31 cellular contexts compared by ENCODE assay signal in genomic region chr2:224185023-224185601, GRCh38.
"Had no signal": no experiment of that assay in that cellular context is flagged by ENCODE, and none has a peak within 500 bp of the region (broad histone marks: within the 10 kb centered on the region; RNA-seq: fewer than 3 reads in every experiment).

No MANE protein-coding gene starts in this region.

- H3K27ac Mint-ChIP-seq: activated CD4-positive, alpha-beta memory T cell treated with anti-CD3 and anti-CD28 coated beads, Interleukin-2, amount 10 ng/mL, durations not matched to agents 7 days and 5 days; activated CD8-positive, alpha-beta memory T cell treated with anti-CD3 and anti-CD28 coated beads, Interleukin-2, amount 10 ng/mL, durations not matched to agents 7 days and 5 days; activated naive CD4-positive, alpha-beta T cell treated with anti-CD3 and anti-CD28 coated beads, Interleukin-2, amount 10 ng/mL, durations not matched to agents 7 days and 5 days; activated naive CD8-positive, alpha-beta T cell; activated naive CD8-positive, alpha-beta T cell treated with anti-CD3 and anti-CD28 coated beads, Interleukin-2, amount 50 U/mL, for 24 hours had no signal

- H3K27me3 Mint-ChIP-seq: activated naive CD8-positive, alpha-beta T cell; activated naive CD8-positive, alpha-beta T cell treated with anti-CD3 and anti-CD28 coated beads, Interleukin-2, amount 50 U/mL, for 24 hours; brain had no signal

- H3K27ac ChIP-seq: VCaP had no signal

- DNase-seq: activated CD4-positive, alpha-beta memory T cell treated with anti-CD3 and anti-CD28 coated beads, Interleukin-2, amount 10 ng/mL, durations not matched to agents 7 days and 5 days; activated CD4-positive, alpha-beta T cell treated with anti-CD3 and anti-CD28 coated beads for 1 hour; activated CD4-positive, alpha-beta T cell treated with anti-CD3 and anti-CD28 coated beads for 48 hours; activated CD4-positive, CD25-positive, alpha-beta regulatory T cell; activated CD8-positive, alpha-beta memory T cell treated with anti-CD3 and anti-CD28 coated beads for 24 hours; activated CD8-positive, alpha-beta memory T cell treated with anti-CD3 and anti-CD28 coated beads, Interleukin-2, amount 10 ng/mL, durations not matched to agents 7 days and 5 days; activated CD8-positive, alpha-beta memory T cell treated with anti-CD3 and anti-CD28 coated beads, Interleukin-2, amount 50 U/mL, for 48 hours; activated effector memory CD4-positive, alpha-beta T cell treated with Interleukin-2 at 50 U/mL for 16 hours; activated naive CD4-positive, alpha-beta T cell treated with anti-CD3 and anti-CD28 coated beads, Interleukin-2, amount 10 ng/mL, durations not matched to agents 7 days and 5 days; activated naive CD8-positive, alpha-beta T cell treated with anti-CD3 and anti-CD28 coated beads, Interleukin-2, amount 50 U/mL, for 24 hours; activated T-cell treated with anti-CD3 and anti-CD28 coated beads, Interleukin-2, amount 50 U/mL, for 48 hours; anterior cingulate cortex; caudate nucleus; cerebellar nuclear complex; Karpas-422; NCI-H1105; NCI-H1417 treated with DMSO at 0.1 percent for 48 hours; NCI-H187 treated with DMSO at 0.1 percent for 48 hours; NCI-H2081; NCI-H510A; NCI-H526; NCI-H748 treated with DMSO at 0.1 percent for 48 hours; Right ventricle myocardium superior; SW 1271; T-helper 1 cell; T-helper 2 cell; T-helper 9 cell had no signal

- H3K36me3 Mint-ChIP-seq: activated CD8-positive, alpha-beta memory T cell treated with anti-CD3 and anti-CD28 coated beads, Interleukin-2, amount 10 ng/mL, durations not matched to agents 7 days and 5 days; activated naive CD4-positive, alpha-beta T cell treated with anti-CD3 and anti-CD28 coated beads, Interleukin-2, amount 10 ng/mL, durations not matched to agents 7 days and 5 days; activated naive CD8-positive, alpha-beta T cell; brain had no signal

- H3K9me3 Mint-ChIP-seq: activated CD4-positive, alpha-beta memory T cell treated with anti-CD3 and anti-CD28 coated beads, Interleukin-2, amount 10 ng/mL, durations not matched to agents 7 days and 5 days; activated naive CD8-positive, alpha-beta T cell treated with anti-CD3 and anti-CD28 coated beads, Interleukin-2, amount 50 U/mL, for 24 hours had no signal

- H3K4me3 Mint-ChIP-seq: activated CD4-positive, alpha-beta memory T cell treated with anti-CD3 and anti-CD28 coated beads, Interleukin-2, amount 10 ng/mL, durations not matched to agents 7 days and 5 days; activated CD8-positive, alpha-beta memory T cell treated with anti-CD3 and anti-CD28 coated beads, Interleukin-2, amount 10 ng/mL, durations not matched to agents 7 days and 5 days; activated naive CD4-positive, alpha-beta T cell treated with anti-CD3 and anti-CD28 coated beads, Interleukin-2, amount 10 ng/mL, durations not matched to agents 7 days and 5 days; activated naive CD8-positive, alpha-beta T cell; activated naive CD8-positive, alpha-beta T cell treated with anti-CD3 and anti-CD28 coated beads, Interleukin-2, amount 50 U/mL, for 24 hours; brain had no signal

- FAIRE-seq: bronchial epithelial cell had no signal

- H3K4me1 Mint-ChIP-seq: activated CD4-positive, alpha-beta memory T cell treated with anti-CD3 and anti-CD28 coated beads, Interleukin-2, amount 10 ng/mL, durations not matched to agents 7 days and 5 days; activated CD8-positive, alpha-beta memory T cell treated with anti-CD3 and anti-CD28 coated beads, Interleukin-2, amount 10 ng/mL, durations not matched to agents 7 days and 5 days; activated naive CD4-positive, alpha-beta T cell treated with anti-CD3 and anti-CD28 coated beads, Interleukin-2, amount 10 ng/mL, durations not matched to agents 7 days and 5 days; activated naive CD8-positive, alpha-beta T cell treated with anti-CD3 and anti-CD28 coated beads, Interleukin-2, amount 50 U/mL, for 24 hours had no signal

- ATAC-seq: activated CD8-positive, alpha-beta memory T cell treated with anti-CD3 and anti-CD28 coated beads, Interleukin-2, amount 10 ng/mL, durations not matched to agents 7 days and 5 days; activated naive CD8-positive, alpha-beta T cell treated with anti-CD3 and anti-CD28 coated beads, Interleukin-2, amount 50 U/mL, for 24 hours had no signal
